ENCODE assay signal across 12 cellular contexts in genomic region chr14:38065101-38065762, GRCh38.
DNase-seq lines count a peak whose midpoint lies in the region; ATAC-seq and TF ChIP-seq lines count a peak whose summit lies in the region.
"Had no signal": no experiment of that assay in that cellular context is flagged by ENCODE, and none has a peak within 500 bp of the region (broad histone marks: within the 10 kb centered on the region; RNA-seq: fewer than 3 reads in every experiment).

No MANE protein-coding gene starts in this region.

- peaks cover 11% of the 10 kb centered on the region for H3K9me3 Mint-ChIP-seq in T-helper 1 cell treated with Interleukin-12 subunit alpha and Interleukin-12 subunit beta and Interleukin-4 antibody, amounts not matched to agents 30 μg/mL and 1 μg/mL, for 36 hours
- H3K9me3 Mint-ChIP-seq in Calu3 (ENCODE audit: low read depth, unreplicated experiment): peaks cover 3% of the 10 kb centered on the region

- H3K36me3 Mint-ChIP-seq in T-helper 1 cell treated with Interleukin-12 subunit alpha and Interleukin-12 subunit beta and Interleukin-4 antibody, amounts not matched to agents 30 μg/mL and 1 μg/mL, for 36 hours (ENCODE audit: low read depth): peaks cover 3% of the 10 kb centered on the region
- no peaks in the 10 kb centered on the region for H3K36me3 Mint-ChIP-seq in Calu3 (ENCODE audit: insufficient read depth, unreplicated experiment)

- CTCF ChIA-PET in Calu3 (lab: Charles Lee): no interaction called here

- 88% methylated on average over 6 of the region's 6 CpGs for WGBS in hepatocyte (ENCODE audit: low lambda C conversion rate, missing lambda C conversion rate)

- H3K4me1 Mint-ChIP-seq in T-helper 1 cell treated with Interleukin-12 subunit alpha and Interleukin-12 subunit beta and Interleukin-4 antibody, amounts not matched to agents 30 μg/mL and 1 μg/mL, for 36 hours (ENCODE audit: low read depth): peaks cover 12% of the 10 kb centered on the region
- H3K4me1 Mint-ChIP-seq in Calu3 (ENCODE audit: low read depth, unreplicated experiment): no peaks in the 10 kb centered on the region

- no peaks in the 10 kb centered on the region for H3K9me2 ChIP-seq in hepatocyte (replicated peaks; ENCODE audit: insufficient read depth)

- intact Hi-C loops in Calu3 (cut with micrococcal nuclease; ENCODE audit: unreplicated experiment): no loop called here

- no peaks in the 10 kb centered on the region for H3K9me3 ChIP-seq in hepatocyte (ENCODE audit: low read depth)

- TF ChIP-seq CTCF in Calu3 (IDR thresholded peaks at IDR 0.05; ENCODE audit: unreplicated experiment) (no peak), hepatocyte (IDR thresholded peaks at IDR 0.05; ENCODE audit: poor library complexity) (no peak)

- no peaks in the 10 kb centered on the region for H4K20me1 ChIP-seq in hepatocyte (ENCODE audit: insufficient read depth, poor library complexity, severe bottlenecking)

- H3K27me3 ChIP-seq in hepatocyte: no peaks in the 10 kb centered on the region
- H3K27me3 ChIP-seq: body of pancreas, tibial nerve had no signal

- peak overlapping the region; percentile 75 for H3K4me3 Mint-ChIP-seq in T-helper 1 cell treated with Interleukin-12 subunit alpha and Interleukin-12 subunit beta and Interleukin-4 antibody, amounts not matched to agents 30 μg/mL and 1 μg/mL, for 36 hours
- H3K4me3 Mint-ChIP-seq in Calu3 (ENCODE audit: low read depth, unreplicated experiment): no peak overlapping the region

- no peaks in the 10 kb centered on the region for H3K36me3 ChIP-seq in hepatocyte (replicated peaks; ENCODE audit: insufficient read depth, low read depth)
- H3K36me3 ChIP-seq: tibial nerve had no signal

- BruUV-seq in Calu3 (replicated peaks; lab: Mats Ljungman, UMichigan): no TSS peak

- peak; percentile 41 for DNase-seq in activated gamma-delta T cell treated with anti-CD3 and anti-CD28 coated beads, Interleukin-2, amount 50 U/mL, for 16 hours (ENCODE audit: low read depth)
- peak; percentile 18 to 50 for DNase-seq in stimulated activated CD4-positive, alpha-beta T cell treated with anti-CD3 and anti-CD28 coated beads, Interleukin-2, amount 100 ng/mL, for 24 hours
- DNase-seq in Calu3 (no peak), hepatocyte (ENCODE audit: low spot score) (no peak)
- DNase-seq: body of pancreas, DMS79 treated with DMSO at 0.1 percent for 48 hours, foreskin fibroblast had no signal

- no peaks in the 10 kb centered on the region for H3K4me1 ChIP-seq in hepatocyte (ENCODE audit: insufficient read depth)
- H3K4me1 ChIP-seq: body of pancreas, tibial nerve had no signal

- peak overlapping the region; percentile 78 for H3K27ac Mint-ChIP-seq in T-helper 1 cell treated with Interleukin-12 subunit alpha and Interleukin-12 subunit beta and Interleukin-4 antibody, amounts not matched to agents 30 μg/mL and 1 μg/mL, for 36 hours
- H3K27ac Mint-ChIP-seq in Calu3 (ENCODE audit: unreplicated experiment): no peak overlapping the region

- no peak overlapping the region for H3K4me2 ChIP-seq in hepatocyte

- H2AFZ ChIP-seq in hepatocyte: no peak overlapping the region

- H3K27me3 Mint-ChIP-seq in T-helper 1 cell treated with Interleukin-12 subunit alpha and Interleukin-12 subunit beta and Interleukin-4 antibody, amounts not matched to agents 30 μg/mL and 1 μg/mL, for 36 hours (ENCODE audit: low read depth): no peaks in the 10 kb centered on the region
- no peaks in the 10 kb centered on the region for H3K27me3 Mint-ChIP-seq in Calu3 (ENCODE audit: unreplicated experiment)

- ATAC-seq in GM19023 (IDR thresholded peaks at IDR 0.05; ENCODE audit: unreplicated experiment): peak; percentile 69
- no peak for ATAC-seq in HG02970 (IDR thresholded peaks at IDR 0.05; ENCODE audit: low FRiP score, unreplicated experiment)
- no peak for ATAC-seq in GM19324 (IDR thresholded peaks at IDR 0.05; ENCODE audit: low FRiP score, unreplicated experiment)
- ATAC-seq: body of pancreas had no signal

- no peak overlapping the region for H3K4me3 ChIP-seq in hepatocyte
- H3K4me3 ChIP-seq: body of pancreas, tibial nerve had no signal

- no peak overlapping the region for H3K27ac ChIP-seq in hepatocyte
- H3K27ac ChIP-seq: body of pancreas, tibial nerve had no signal

- H3K79me2 ChIP-seq in hepatocyte: no peaks in the 10 kb centered on the region

Comparison
In these comparisons a context has a peak if more than half of its experiments do, and no peak if none do; other contexts are left out.
1. DNase-seq: peak in activated gamma-delta T cell treated with anti-CD3 and anti-CD28 coated beads, Interleukin-2, amount 50 U/mL, for 16 hours (single experiment) and stimulated activated CD4-positive, alpha-beta T cell treated with anti-CD3 and anti-CD28 coated beads, Interleukin-2, amount 100 ng/mL, for 24 hours (2 of 2); none in Calu3 (single experiment) and hepatocyte (single experiment).